Comparison of ENCODE assay signal across 8 cellular contexts in genomic region chr13:44435142-44435982, GRCh38.
DNase-seq lines count a peak whose midpoint lies in the region; ATAC-seq, FAIRE-seq and TF ChIP-seq lines count a peak whose summit lies in the region.

No MANE protein-coding gene starts in this region.

- FAIRE-seq in TTC549 (lab: Jason Lieb, UNC): peak; percentile 86
- peak; percentile 92 for FAIRE-seq in K562 (lab: Jason Lieb, UNC)

- no peak for TF ChIP-seq RAD21 in K562 (CRISPR knock-in tag; conservative IDR thresholded peaks at IDR 0.05 in 1 of 2, IDR thresholded peaks at IDR 0.05 in 1 of 2)

- intact Hi-C loops in K562 (cut with micrococcal nuclease): loop anchor here (5.0 to 10.0 kb wide), 2 partner anchors 101 to 178 kb away; no protein-coding TSS in a partner anchor

- peaks cover 15% of the 10 kb centered on the region; the same call in 2 of the 3 replicates for H3K36me3 ChIP-seq in K562 (ENCODE audit: control insufficient read depth, insufficient read depth, low read length)
- no peaks in the 10 kb centered on the region for H3K36me3 ChIP-seq in hepatocyte (replicated peaks; ENCODE audit: insufficient read depth, low read depth)
- H3K36me3 ChIP-seq in urinary bladder (ENCODE audit: insufficient read depth): peaks cover 2% of the 10 kb centered on the region

- in situ Hi-C loops in K562 (cut with MboI): loop anchor here (5.0 kb wide), 1 partner anchor 198 kb away; no protein-coding TSS in a partner anchor

- ATAC-seq in HG02973 (IDR thresholded peaks at IDR 0.05; ENCODE audit: unreplicated experiment): peak; percentile 60
- ATAC-seq in K562: peak; percentile 90

- no peaks in the 10 kb centered on the region for H3K27me3 ChIP-seq in K562 (ENCODE audit: control insufficient read depth in 2 of 2, insufficient read depth in 2 of 2, low read length in 2 of 2)
- no peaks in the 10 kb centered on the region for H3K27me3 ChIP-seq in hepatocyte

- peaks cover 7 to 8% of the 10 kb centered on the region in 2 experiments; a peak in 3 of 5 replicates for H3K4me1 ChIP-seq in K562 (replicated peaks in 1 of 2; ENCODE audit: control insufficient read depth in 2 of 2, insufficient read depth in 2 of 2, low read length in 2 of 2)
- peaks cover 31% of the 10 kb centered on the region for H3K4me1 ChIP-seq in hepatocyte (ENCODE audit: insufficient read depth)
- no peaks in the 10 kb centered on the region for H3K4me1 ChIP-seq in urinary bladder (ENCODE audit: insufficient read depth)

- H4K20me1 ChIP-seq in K562 (replicated peaks; ENCODE audit: control insufficient read depth, insufficient read depth, low read length) (no peaks in the 10 kb centered on the region), hepatocyte (ENCODE audit: insufficient read depth, poor library complexity, severe bottlenecking) (peaks cover 17% of the 10 kb centered on the region)

- TSS peak; percentile 97 for BruUV-seq in K562 (replicated peaks; lab: Mats Ljungman, UMichigan)

- H3K4me2 ChIP-seq in K562 (ENCODE audit: insufficient read depth, low read length) (peak overlapping the region; percentile 80), hepatocyte (peak overlapping the region; percentile 75)

- TF ChIP-seq POLR2A in K562 (conservative IDR thresholded peaks at IDR 0.05): peak; percentile 43; the same call in 1 of the 2 replicates

- CTCF ChIA-PET in K562 (lab: Yijun Ruan, JAX; ENCODE audit: low intra/inter-chr PET ratio): no interaction called here

- TF ChIP-seq EP300 in K562 (IDR thresholded peaks at IDR 0.05; ENCODE audit: low read length): peak; percentile 37; the same call in 1 of the 2 replicates

- no peaks in the 10 kb centered on the region for H3K9me3 ChIP-seq in K562 (replicated peaks; ENCODE audit: control insufficient read depth, insufficient read depth, low read depth, low read length)
- no peaks in the 10 kb centered on the region for H3K9me3 ChIP-seq in hepatocyte (ENCODE audit: low read depth)

- H3K9me2 ChIP-seq in hepatocyte (replicated peaks; ENCODE audit: insufficient read depth): no peaks in the 10 kb centered on the region

- H3K9me1 ChIP-seq in K562 (ENCODE audit: control insufficient read depth, insufficient read depth, low read length): no peaks in the 10 kb centered on the region

- POLR2A ChIA-PET in K562 (lab: Yijun Ruan, JAX): interaction anchor here (0.5 to 1.1 kb wide), 11 partner anchors 10 to 500 kb away, joined by 3 to 6 read pairs (median 3); no protein-coding TSS in a partner anchor

- peak overlapping the region; percentile 90 for H3K27ac ChIP-seq in K562 (ENCODE audit: extremely low read depth, low read depth, low read length)
- peak overlapping the region; percentile 96 for H3K27ac ChIP-seq in hepatocyte
- H3K27ac ChIP-seq in urinary bladder (ENCODE audit: low read depth): peak overlapping the region; percentile 87

- H3K4me3 ChIP-seq in GM08714 (ENCODE audit: low read length) (peak overlapping the region; percentile 37), K562 (peak overlapping the region; percentile 55), hepatocyte (peak overlapping the region; percentile 94), urinary bladder (ENCODE audit: low read depth, low read length) (peak overlapping the region; percentile 60)

- H3K9ac ChIP-seq in K562 (ENCODE audit: insufficient read depth in 1 of 2, low read depth in 2 of 2, low read length in 2 of 2): peak overlapping the region; percentile 89 to 91

- peak; percentile 98 for DNase-seq in NCI-H2107 treated with DMSO at 0.1 percent for 48 hours (lab: John Stamatoyannopoulos, UW; ENCODE audit: unreplicated experiment)
- DNase-seq in K562 (ENCODE audit: extremely low read depth in 1 of 4, low spot score in 3 of 4): peak; percentile 83 to 94 (median 88)
- DNase-seq in hepatocyte (ENCODE audit: low spot score): peak; percentile 98
- peak; percentile 96 for DNase-seq in pulmonary artery endothelial cell (ENCODE audit: low read depth, low spot score)

- H2AFZ ChIP-seq in K562 (ENCODE audit: low read depth, low read length) (peak overlapping the region; percentile 83), hepatocyte (no peak overlapping the region)

- H3K79me2 ChIP-seq in K562 (ENCODE audit: control insufficient read depth, insufficient read depth, low read length) (peaks cover 19% of the 10 kb centered on the region), hepatocyte (peaks cover 34% of the 10 kb centered on the region)

- TF ChIP-seq CTCF in K562 (IDR thresholded peaks at IDR 0.05 in 2 of 3, conservative IDR thresholded peaks at IDR 0.05 in 1 of 3; ENCODE audit: insufficient read depth in 2 of 3, low read depth in 1 of 3, low read length in 3 of 3): no peak
- TF ChIP-seq CTCF in hepatocyte (IDR thresholded peaks at IDR 0.05; ENCODE audit: poor library complexity): no peak

- under 1% methylated on average over 35 of the region's 54 CpGs for WGBS in K562 (ENCODE audit: insufficient coverage, low coverage, missing lambda C conversion rate)
- WGBS in hepatocyte (ENCODE audit: low lambda C conversion rate, missing lambda C conversion rate): under 1% methylated on average over 51 of the region's 54 CpGs
- WGBS in urinary bladder: under 1% methylated on average over 54 of the region's 54 CpGs

TF ChIP-seq in K562, 482 proteins besides CTCF, POLR2A, EP300 and RAD21 (continues in another document):
- TF ChIP-seq BACH1 (tag; IDR thresholded peaks at IDR 0.05) (no peak), MEF2A (IDR thresholded peaks at IDR 0.05; ENCODE audit: control insufficient read depth, low read depth, low read length) (peak; percentile 97), CREB1 (IDR thresholded peaks at IDR 0.05) (peak; percentile 58; the same call in 1 of the 2 replicates), CREB1 (CRISPR knock-in tag; IDR thresholded peaks at IDR 0.05) (no peak), C11orf30 (IDR thresholded peaks at IDR 0.05; ENCODE audit: low read depth) (peak; percentile 96), BHLHE40 (IDR thresholded peaks at IDR 0.05; ENCODE audit: low read length) (peak; percentile 52), CCNT2 (IDR thresholded peaks at IDR 0.05; ENCODE audit: borderline replicate concordance, extremely low read depth, insufficient read length, low read depth, low read length) (peak; percentile 44), CUX1 (CRISPR knock-in tag; IDR thresholded peaks at IDR 0.05) (no peak)
- TF ChIP-seq, protein P1, sequence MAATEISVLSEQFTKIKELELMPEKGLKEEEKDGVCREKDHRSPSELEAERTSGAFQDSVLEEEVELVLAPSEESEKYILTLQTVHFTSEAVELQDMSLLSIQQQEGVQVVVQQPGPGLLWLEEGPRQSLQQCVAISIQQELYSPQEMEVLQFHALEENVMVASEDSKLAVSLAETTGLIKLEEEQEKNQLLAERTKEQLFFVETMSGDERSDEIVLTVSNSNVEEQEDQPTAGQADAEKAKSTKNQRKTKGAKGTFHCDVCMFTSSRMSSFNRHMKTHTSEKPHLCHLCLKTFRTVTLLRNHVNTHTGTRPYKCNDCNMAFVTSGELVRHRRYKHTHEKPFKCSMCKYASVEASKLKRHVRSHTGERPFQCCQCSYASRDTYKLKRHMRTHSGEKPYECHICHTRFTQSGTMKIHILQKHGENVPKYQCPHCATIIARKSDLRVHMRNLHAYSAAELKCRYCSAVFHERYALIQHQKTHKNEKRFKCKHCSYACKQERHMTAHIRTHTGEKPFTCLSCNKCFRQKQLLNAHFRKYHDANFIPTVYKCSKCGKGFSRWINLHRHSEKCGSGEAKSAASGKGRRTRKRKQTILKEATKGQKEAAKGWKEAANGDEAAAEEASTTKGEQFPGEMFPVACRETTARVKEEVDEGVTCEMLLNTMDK (IDR thresholded peaks at IDR 0.05; ENCODE audit: borderline replicate concordance, insufficient read depth, low read depth, low read length, poor library complexity, severe bottlenecking): no peak

Comparison
In these comparisons a context has a peak if more than half of its experiments do, and no peak if none do; other contexts are left out.
1. Peak in every context shown above with its lines: DNase-seq, ATAC-seq, H3K4me3 ChIP-seq and H3K27ac ChIP-seq.
2. H3K4me3 ChIP-seq: peak in every context shown above with its lines; median percentile 94 in hepatocyte; 60 in urinary bladder; 55 in K562; 37 in GM08714.